7 cellular contexts compared by ENCODE assay signal in the genomic region with DNA sequence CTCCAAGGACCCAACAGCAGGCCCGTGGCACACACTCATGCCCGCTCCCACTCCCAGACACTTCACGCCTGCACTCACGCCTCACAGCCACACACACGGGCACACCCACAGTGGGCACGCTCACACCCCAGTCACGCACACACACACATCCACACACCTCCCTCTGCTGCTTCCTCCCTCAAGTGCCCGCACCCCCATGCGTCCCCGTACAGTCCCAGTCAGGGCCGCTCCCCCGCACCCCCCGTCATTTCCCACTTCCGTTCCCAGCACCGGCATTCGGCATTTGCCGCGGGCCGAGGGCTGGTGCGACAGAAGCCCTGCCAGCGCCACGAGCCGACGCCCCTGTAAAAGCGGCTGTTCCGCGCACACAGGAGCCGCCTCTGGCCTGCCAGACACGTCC.
DNase-seq lines count a peak whose midpoint lies in the region; ATAC-seq and TF ChIP-seq lines count a peak whose summit lies in the region.
"Not testable (repeated sequence)": the region's sequence is repeated elsewhere in the genome, so short reads cannot be mapped to it uniquely, and the experiment has no call there.

No MANE protein-coding gene starts in this region.

- WGBS in sigmoid colon, 2 donors, result 80 to 96% methylated on average over 12 to 13 of the region's 29 CpGs
- WGBS in transverse colon (ENCODE audit: low coverage in 1 of 2), 2 donors, result 96% methylated on average over 5 of the region's 29 CpGs; no CpG with 5 or more reads in 1 of the 2 donors

- DNase-seq in T-helper 9 cell, result peak; percentile 4
- peak; percentile 0 for DNase-seq in activated effector memory CD4-positive, alpha-beta T cell treated with Interleukin-2 at 50 U/mL for 16 hours
- peak; percentile 30 for DNase-seq in chondrocyte (ENCODE audit: low spot score)
- DNase-seq in left ventricle myocardium superior, result peak; percentile 32
- peak; percentile 21 for DNase-seq in naive B cell
- peak; percentile 52 for DNase-seq in sigmoid colon
- peak; percentile 19 for DNase-seq in transverse colon

- ATAC-seq in left ventricle myocardium superior (peak; percentile 27), naive B cell (ENCODE audit: low read depth in 2 of 2) (peak; percentile 66 to 74)

- not testable (repeated sequence) for H3K4me3 ChIP-seq in sigmoid colon, transverse colon

- intact Hi-C loops in left ventricle myocardium superior (cut with micrococcal nuclease); sigmoid colon (cut with DNase I); transverse colon (cut with DNase I; ENCODE audit: low total_unique reads): not testable (repeated sequence)

- not testable (repeated sequence) for H3K4me1 ChIP-seq in sigmoid colon, transverse colon

- H3K27ac ChIP-seq in sigmoid colon, transverse colon: not testable (repeated sequence)

- not testable (repeated sequence) for H3K4me1 Mint-ChIP-seq in chondrocyte (ENCODE audit: low read depth); naive B cell

- not testable (repeated sequence) for H3K27me3 ChIP-seq in sigmoid colon, transverse colon

- not testable (repeated sequence) for H3K4me3 Mint-ChIP-seq in chondrocyte (ENCODE audit: unreplicated experiment); naive B cell

- H3K36me3 ChIP-seq in sigmoid colon, transverse colon: not testable (repeated sequence)

- TF ChIP-seq POLR2A in sigmoid colon (IDR thresholded peaks at IDR 0.05); transverse colon (IDR thresholded peaks at IDR 0.05): not testable (repeated sequence)

- H3K27ac Mint-ChIP-seq in chondrocyte (ENCODE audit: unreplicated experiment); naive B cell: not testable (repeated sequence)

- not testable (repeated sequence) for H3K36me3 Mint-ChIP-seq in chondrocyte (ENCODE audit: low read depth); naive B cell

- not testable (repeated sequence) for H3K27me3 Mint-ChIP-seq in chondrocyte (ENCODE audit: low read depth); naive B cell

- H3K9me3 Mint-ChIP-seq in chondrocyte (ENCODE audit: low read depth); naive B cell: not testable (repeated sequence)

- TF ChIP-seq CTCF in chondrocyte (IDR thresholded peaks at IDR 0.05); sigmoid colon (IDR thresholded peaks at IDR 0.05); transverse colon (IDR thresholded peaks at IDR 0.05): not testable (repeated sequence)

- not testable (repeated sequence) for H3K9me3 ChIP-seq in sigmoid colon, transverse colon

- in situ Hi-C loops in transverse colon (cut with MboI; ENCODE audit: low pct_ligation_motif_present in 1 of 4, low pct_unique_long_range_greater_than_20kb in 1 of 4, low sequenced_read_pairs in 3 of 4), result not testable (repeated sequence)

- TF ChIP-seq EP300 in sigmoid colon (IDR thresholded peaks at IDR 0.05); transverse colon (IDR thresholded peaks at IDR 0.05; ENCODE audit: low read depth): not testable (repeated sequence)

Comparison
In these comparisons a context has a peak if more than half of its experiments do, and no peak if none do; other contexts are left out.
1. DNase-seq: peak in every context shown above with its lines; median percentile 52 in sigmoid colon; 32 in left ventricle myocardium superior; 30 in chondrocyte; 21 in naive B cell; 19 in transverse colon; 4 in T-helper 9 cell; 0 in activated effector memory CD4-positive, alpha-beta T cell treated with Interleukin-2 at 50 U/mL for 16 hours.